In the genomic region with DNA sequence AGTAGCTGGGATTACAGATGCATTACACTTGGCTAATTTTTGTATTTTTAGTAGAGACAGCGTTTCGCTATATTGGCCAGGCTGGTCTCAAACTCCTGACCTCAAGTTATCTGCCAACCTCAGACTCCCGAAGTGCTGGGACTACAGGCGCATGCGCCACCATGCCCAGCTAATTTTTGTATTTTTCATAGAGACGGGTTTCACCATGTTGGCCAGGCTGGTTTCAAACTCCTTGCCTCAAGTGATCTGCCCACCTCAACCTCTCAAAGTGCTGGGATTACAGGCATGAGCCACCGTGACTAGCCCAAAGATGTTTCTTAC, we compare ENCODE assay signal across 8 cellular contexts. TPM values are rescaled to one million over a fixed set of nuclear protein-coding genes. Genes with fewer than 3 reads are reported as not detected.
DNase-seq lines count a peak whose midpoint lies in the region; ATAC-seq, FAIRE-seq and TF ChIP-seq lines count a peak whose summit lies in the region.
"Not testable (repeated sequence)": the region's sequence is repeated elsewhere in the genome, so short reads cannot be mapped to it uniquely, and the experiment has no call there.

No MANE protein-coding gene starts in this region.

- POLR2A ChIA-PET in activated CD4-positive, alpha-beta T cell treated with anti-CD3 and anti-CD28 coated beads for 36 hours (lab: Charles Lee): interaction anchor here (0.5 to 1.3 kb wide), 5 partner anchors 15 to 101 kb away, joined by 3 to 6 read pairs (median 5); no protein-coding TSS in a partner anchor
- POLR2A ChIA-PET in HepG2 (lab: Yijun Ruan, JAX): interaction anchor here (0.9 to 2.0 kb wide), 9 partner anchors 22 to 233 kb away, joined by 3 to 18 read pairs (median 6); a partner anchor contains a TSS

- DNase-seq in MM.1S; activated CD4-positive, alpha-beta T cell treated with anti-CD3 and anti-CD28 coated beads for 36 hours; activated naive CD8-positive, alpha-beta T cell treated with anti-CD3 and anti-CD28 coated beads for 36 hours; epithelial cell of prostate (ENCODE audit: low read depth, low spot score); HepG2 (ENCODE audit: low spot score): not testable (repeated sequence)

- not testable (repeated sequence) for TF ChIP-seq EP300 in HepG2 (IDR thresholded peaks at IDR 0.05; ENCODE audit: low read depth in 2 of 2, low read length in 2 of 2); HepG2 (CRISPR knock-in tag; IDR thresholded peaks at IDR 0.05; ENCODE audit: borderline replicate concordance)

- CTCF ChIA-PET in activated CD4-positive, alpha-beta T cell treated with anti-CD3 and anti-CD28 coated beads for 36 hours (lab: Charles Lee): interaction anchor here (1.2 to 1.5 kb wide), 2 partner anchors 7 to 16 kb away, joined by 3 to 4 read pairs; no protein-coding TSS in a partner anchor
- CTCF ChIA-PET in HepG2 (lab: Yijun Ruan, JAX; ENCODE audit: low intra/inter-chr PET ratio, low total read pairs): interaction anchor here (1.3 to 2.2 kb wide), 3 partner anchors 10 to 106 kb away, joined by 3 to 15 read pairs (median 7); no protein-coding TSS in a partner anchor

- peak overlapping the region; percentile 10 for H3K4me3 Mint-ChIP-seq in activated CD4-positive, alpha-beta T cell treated with anti-CD3 and anti-CD28 coated beads for 36 hours
- not testable (repeated sequence) for H3K4me3 Mint-ChIP-seq in activated naive CD8-positive, alpha-beta T cell treated with anti-CD3 and anti-CD28 coated beads for 36 hours

- not testable (repeated sequence) for H3F3A ChIP-seq in MM.1S (ENCODE audit: insufficient read depth, low read length)

- not testable (repeated sequence) for H3K9me3 Mint-ChIP-seq in activated CD4-positive, alpha-beta T cell treated with anti-CD3 and anti-CD28 coated beads for 36 hours (ENCODE audit: low read depth); activated naive CD8-positive, alpha-beta T cell treated with anti-CD3 and anti-CD28 coated beads for 36 hours

- intact Hi-C loops in activated CD4-positive, alpha-beta T cell treated with anti-CD3 and anti-CD28 coated beads for 36 hours (cut with DNase I, micrococcal nuclease): not testable (repeated sequence)
- intact Hi-C loops in HepG2 (cut with micrococcal nuclease; ENCODE audit: unreplicated experiment): loop anchor here (1.0 kb wide), 1 partner anchor 100 kb away; no protein-coding TSS in a partner anchor

- ATAC-seq in activated CD4-positive, alpha-beta T cell treated with anti-CD3 and anti-CD28 coated beads for 36 hours; HepG2: not testable (repeated sequence)

- H3K36me3 ChIP-seq in MM.1S (replicated peaks; ENCODE audit: insufficient read depth, low read length); HepG2 (replicated peaks in 1 of 2; ENCODE audit: control insufficient read depth in 1 of 2, insufficient read depth in 2 of 2, low read length in 2 of 2); parathyroid adenoma (ENCODE audit: control insufficient read depth, insufficient read depth, low read length); subcutaneous abdominal adipose tissue (ENCODE audit: control insufficient read depth in 5 of 5, insufficient read depth in 5 of 5, low read length in 5 of 5): not testable (repeated sequence)

- not testable (repeated sequence) for H2AFZ ChIP-seq in MM.1S (ENCODE audit: low read length); HepG2 (ENCODE audit: low read length); parathyroid adenoma

- 97% methylated on average over 7 of the region's 7 CpGs for WGBS in HepG2 (ENCODE audit: low lambda C conversion rate)

- H3K9me3 ChIP-seq in MM.1S (replicated peaks; ENCODE audit: insufficient read depth, low read length); HepG2 (ENCODE audit: low read length); parathyroid adenoma (ENCODE audit: control insufficient read depth, low read length); subcutaneous abdominal adipose tissue (ENCODE audit: control insufficient read depth in 5 of 5, low read length in 5 of 5): not testable (repeated sequence)

- peak overlapping the region; percentile 64 for H3K27ac Mint-ChIP-seq in activated CD4-positive, alpha-beta T cell treated with anti-CD3 and anti-CD28 coated beads for 36 hours
- peak overlapping the region; percentile 51 for H3K27ac Mint-ChIP-seq in activated naive CD8-positive, alpha-beta T cell treated with anti-CD3 and anti-CD28 coated beads for 36 hours

- not testable (repeated sequence) for H4K20me1 ChIP-seq in MM.1S (ENCODE audit: insufficient read depth, low read length); HepG2 (ENCODE audit: insufficient read depth, low read length)

- not testable (repeated sequence) for H3K36me3 Mint-ChIP-seq in activated CD4-positive, alpha-beta T cell treated with anti-CD3 and anti-CD28 coated beads for 36 hours (ENCODE audit: low read depth); activated naive CD8-positive, alpha-beta T cell treated with anti-CD3 and anti-CD28 coated beads for 36 hours

- H3K4me1 ChIP-seq in MM.1S (ENCODE audit: low read length); parathyroid adenoma: not testable (repeated sequence)
- H3K4me1 ChIP-seq in HepG2 (ENCODE audit: insufficient read depth, low read length): peaks cover 95% of the 10 kb centered on the region
- peaks cover 9 to 48% (median 37%) of the 10 kb centered on the region in 5 donors for H3K4me1 ChIP-seq in subcutaneous abdominal adipose tissue (ENCODE audit: control insufficient read depth in 5 of 5, insufficient read depth in 5 of 5, low read length in 5 of 5)

- not testable (repeated sequence) for H3K27me3 ChIP-seq in MM.1S (replicated peaks; ENCODE audit: insufficient read depth, low read length); HepG2 (ENCODE audit: control insufficient read depth in 1 of 2, insufficient read depth in 2 of 2, low read length in 2 of 2); parathyroid adenoma (ENCODE audit: control insufficient read depth, insufficient read depth, low read length); subcutaneous abdominal adipose tissue (ENCODE audit: control insufficient read depth in 5 of 5, insufficient read depth in 4 of 5, low read length in 5 of 5)

- not testable (repeated sequence) for TF ChIP-seq RAD21 in HepG2 (CRISPR knock-in tag; IDR thresholded peaks at IDR 0.05)

- BruUV-seq in HepG2 (replicated peaks; lab: Mats Ljungman, UMichigan): not testable (repeated sequence)

- TF ChIP-seq CTCF in C4-2B (conservative IDR thresholded peaks at IDR 0.05); MM.1S (IDR thresholded peaks at IDR 0.05; ENCODE audit: low read length); HepG2 (CRISPR knock-in tag; IDR thresholded peaks at IDR 0.05); parathyroid adenoma (IDR thresholded peaks at IDR 0.05): not testable (repeated sequence)

- H3K9me2 ChIP-seq in MM.1S (replicated peaks; ENCODE audit: insufficient read depth, low read length): not testable (repeated sequence)

- in situ Hi-C loops in HepG2 (cut with HindIII; ENCODE audit: extremely low pct_ligation_motif_present, low pct_unique_long_range_greater_than_20kb): not testable (repeated sequence)

- not testable (repeated sequence) for H3K9ac ChIP-seq in MM.1S (ENCODE audit: low read length); parathyroid adenoma; subcutaneous abdominal adipose tissue (ENCODE audit: low read length in 5 of 5)
- peak overlapping the region; percentile 79 for H3K9ac ChIP-seq in HepG2 (ENCODE audit: insufficient read depth, low read depth, low read length)

- H3K27ac ChIP-seq in C4-2B: peak overlapping the region; percentile 69
- H3K27ac ChIP-seq in MM.1S (ENCODE audit: low read length): peak overlapping the region; percentile 47; the same call in 1 of the 2 replicates
- H3K27ac ChIP-seq in epithelial cell of prostate: peak overlapping the region; percentile 94
- peak overlapping the region; percentile 94 for H3K27ac ChIP-seq in HepG2 (ENCODE audit: extremely low read length, insufficient read depth, low read length)
- peak overlapping the region; percentile 50 for H3K27ac ChIP-seq in parathyroid adenoma
- peak overlapping the region; percentile 66 for H3K27ac ChIP-seq in subcutaneous abdominal adipose tissue (ENCODE audit: low read depth, low read length)

- not testable (repeated sequence) for H3K4me2 ChIP-seq in MM.1S (ENCODE audit: low read depth, low read length); parathyroid adenoma (ENCODE audit: low read length)
- H3K4me2 ChIP-seq in HepG2 (ENCODE audit: low read depth, low read length): peak overlapping the region; percentile 70

- not testable (repeated sequence) for H3K27me3 Mint-ChIP-seq in activated CD4-positive, alpha-beta T cell treated with anti-CD3 and anti-CD28 coated beads for 36 hours; activated naive CD8-positive, alpha-beta T cell treated with anti-CD3 and anti-CD28 coated beads for 36 hours

- H3K4me1 Mint-ChIP-seq in activated CD4-positive, alpha-beta T cell treated with anti-CD3 and anti-CD28 coated beads for 36 hours: peaks cover 50% of the 10 kb centered on the region
- peaks cover 41% of the 10 kb centered on the region for H3K4me1 Mint-ChIP-seq in activated naive CD8-positive, alpha-beta T cell treated with anti-CD3 and anti-CD28 coated beads for 36 hours

- FAIRE-seq in HepG2 (lab: Jason Lieb, UNC): not testable (repeated sequence)

- not testable (repeated sequence) for H3K4me3 ChIP-seq in MM.1S (ENCODE audit: low read length); parathyroid adenoma (ENCODE audit: low read depth, low read length); subcutaneous abdominal adipose tissue (ENCODE audit: low read depth in 1 of 5, low read length in 5 of 5)
- H3K4me3 ChIP-seq in HepG2 (replicated peaks in 1 of 3; ENCODE audit: insufficient read depth in 1 of 3, low read depth in 2 of 3, low read length in 3 of 3): peak overlapping the region in 1 of 3 experiments; percentile 20; a peak in 1 of 6 replicates

- not testable (repeated sequence) for TF ChIP-seq POLR2A in HepG2 (IDR thresholded peaks at IDR 0.05; ENCODE audit: insufficient read depth in 1 of 2, low read depth in 2 of 2, low read length in 2 of 2)

- H3K79me2 ChIP-seq in MM.1S (ENCODE audit: low read length); HepG2 (ENCODE audit: insufficient read depth, low read length); parathyroid adenoma: not testable (repeated sequence)

RNA-seq across cellular contexts. Expression of a gene that starts 39.9 kb away (rescaled TPM):
- 10 to 100 TPM; 10.6 to 11.0 TPM for total RNA-seq in activated CD4-positive, alpha-beta T cell treated with anti-CD3 and anti-CD28 coated beads for 36 hours
- 1 to 10 TPM; 7.6 to 7.8 TPM for total RNA-seq in activated naive CD8-positive, alpha-beta T cell treated with anti-CD3 and anti-CD28 coated beads for 36 hours
- total RNA-seq in HepG2 (2016; rRNA removed; fragmentation: Illumina TruSeq; extraction: Trizol): 25.9 and 38.7 TPM in 2 replicates
- 20.1 and 20.5 TPM in 2 replicates for total RNA-seq in HepG2 (2016; cell fraction: cytosol; rRNA removed; fragmentation: Illumina TruSeq; extraction: Trizol; ENCODE audit: low read depth)
- 28.3 and 37.1 TPM in 2 replicates for total RNA-seq in HepG2 (2016; cell fraction: insoluble cytoplasmic fraction; rRNA removed; fragmentation: Illumina TruSeq; extraction: Trizol)
- 26.6 and 28.2 TPM in 2 replicates for total RNA-seq in HepG2 (2016; cell fraction: membrane; rRNA removed; fragmentation: Illumina TruSeq; extraction: Trizol)
- 12.1 and 17.0 TPM in 2 replicates for total RNA-seq in HepG2 (2016; cell fraction: nucleus; rRNA removed; fragmentation: Illumina TruSeq; extraction: Trizol)
- 14.0 and 18.2 TPM in 2 replicates for polyA plus RNA-seq in HepG2 (2011; rRNA removed)
- 9.3 and 14.8 TPM in 2 replicates for polyA plus RNA-seq in HepG2 (2011; cell fraction: cytosol; rRNA removed)
- 4.8 and 5.8 TPM in 2 replicates for polyA plus RNA-seq in HepG2 (2011; cell fraction: nucleus; rRNA removed)
- polyA plus RNA-seq in HepG2 (2012): 21.1 and 22.1 TPM in 2 replicates
- polyA plus RNA-seq in HepG2 (2016; cell fraction: cytosol; fragmentation: Illumina TruSeq; extraction: Trizol; ENCODE audit: low read depth): 6.2 and 9.4 TPM in 2 replicates
- polyA plus RNA-seq in HepG2 (2016; cell fraction: insoluble cytoplasmic fraction; fragmentation: Illumina TruSeq; extraction: Trizol; ENCODE audit: low read depth): 31.1 and 38.5 TPM in 2 replicates
- polyA plus RNA-seq in HepG2 (2016; cell fraction: membrane; fragmentation: Illumina TruSeq; extraction: Trizol; ENCODE audit: low read depth): 13.5 and 16.0 TPM in 2 replicates
- polyA plus RNA-seq in HepG2 (2016; cell fraction: nucleus; fragmentation: Illumina TruSeq; extraction: Trizol; ENCODE audit: insufficient read depth, low read depth): 17.6 and 25.2 TPM in 2 replicates
- 20.7 and 40.9 TPM in 2 replicates for polyA minus RNA-seq in HepG2 (2011; rRNA and poly(A)+ RNA removed; ENCODE audit: low replicate concordance)
- polyA minus RNA-seq in HepG2 (2011; cell fraction: cytosol; rRNA and poly(A)+ RNA removed): 8.2 and 12.0 TPM in 2 replicates
- polyA minus RNA-seq in HepG2 (2011; cell fraction: nucleus; rRNA and poly(A)+ RNA removed): 26.5 and 31.5 TPM in 2 replicates

RNA-seq across cellular contexts. Expression of a gene that starts 40.1 kb away (rescaled TPM):
- total RNA-seq in activated CD4-positive, alpha-beta T cell treated with anti-CD3 and anti-CD28 coated beads for 36 hours: 10 to 100 TPM; 52.6 to 54.5 TPM
- 10 to 100 TPM; 47.9 to 61.6 TPM for total RNA-seq in activated naive CD8-positive, alpha-beta T cell treated with anti-CD3 and anti-CD28 coated beads for 36 hours
- 42.2 and 44.3 TPM in 2 replicates for total RNA-seq in HepG2 (2016; rRNA removed; fragmentation: Illumina TruSeq; extraction: Trizol)
- 12.7 and 14.4 TPM in 2 replicates for total RNA-seq in HepG2 (2016; cell fraction: cytosol; rRNA removed; fragmentation: Illumina TruSeq; extraction: Trizol; ENCODE audit: low read depth)
- total RNA-seq in HepG2 (2016; cell fraction: insoluble cytoplasmic fraction; rRNA removed; fragmentation: Illumina TruSeq; extraction: Trizol): 42.8 and 47.7 TPM in 2 replicates
- 13.4 and 15.4 TPM in 2 replicates for total RNA-seq in HepG2 (2016; cell fraction: membrane; rRNA removed; fragmentation: Illumina TruSeq; extraction: Trizol)
- 37.6 and 39.2 TPM in 2 replicates for total RNA-seq in HepG2 (2016; cell fraction: nucleus; rRNA removed; fragmentation: Illumina TruSeq; extraction: Trizol)
- polyA plus RNA-seq in HepG2 (2011; rRNA removed): 16.5 and 19.9 TPM in 2 replicates
- polyA plus RNA-seq in HepG2 (2011; cell fraction: cytosol; rRNA removed): 6.6 and 10.9 TPM in 2 replicates
- polyA plus RNA-seq in HepG2 (2011; cell fraction: nucleus; rRNA removed): 15.6 and 21.2 TPM in 2 replicates
- 30.9 and 32.5 TPM in 2 replicates for polyA plus RNA-seq in HepG2 (2012)
- 2.8 and 3.4 TPM in 2 replicates for polyA plus RNA-seq in HepG2 (2016; cell fraction: cytosol; fragmentation: Illumina TruSeq; extraction: Trizol; ENCODE audit: low read depth)
- 43.5 and 47.4 TPM in 2 replicates for polyA plus RNA-seq in HepG2 (2016; cell fraction: insoluble cytoplasmic fraction; fragmentation: Illumina TruSeq; extraction: Trizol; ENCODE audit: low read depth)
- 7.6 and 9.0 TPM in 2 replicates for polyA plus RNA-seq in HepG2 (2016; cell fraction: membrane; fragmentation: Illumina TruSeq; extraction: Trizol; ENCODE audit: low read depth)
- 56.0 and 56.9 TPM in 2 replicates for polyA plus RNA-seq in HepG2 (2016; cell fraction: nucleus; fragmentation: Illumina TruSeq; extraction: Trizol; ENCODE audit: insufficient read depth, low read depth)
- 6.7 and 16.4 TPM in 2 replicates for polyA minus RNA-seq in HepG2 (2011; rRNA and poly(A)+ RNA removed; ENCODE audit: low replicate concordance)
- 17.8 and 17.9 TPM in 2 replicates for polyA minus RNA-seq in HepG2 (2011; cell fraction: cytosol; rRNA and poly(A)+ RNA removed)
- 61.5 and 91.5 TPM in 2 replicates for polyA minus RNA-seq in HepG2 (2011; cell fraction: nucleus; rRNA and poly(A)+ RNA removed)
